Comparison of ENCODE assay signal across 1 cellular context in the genomic region with DNA sequence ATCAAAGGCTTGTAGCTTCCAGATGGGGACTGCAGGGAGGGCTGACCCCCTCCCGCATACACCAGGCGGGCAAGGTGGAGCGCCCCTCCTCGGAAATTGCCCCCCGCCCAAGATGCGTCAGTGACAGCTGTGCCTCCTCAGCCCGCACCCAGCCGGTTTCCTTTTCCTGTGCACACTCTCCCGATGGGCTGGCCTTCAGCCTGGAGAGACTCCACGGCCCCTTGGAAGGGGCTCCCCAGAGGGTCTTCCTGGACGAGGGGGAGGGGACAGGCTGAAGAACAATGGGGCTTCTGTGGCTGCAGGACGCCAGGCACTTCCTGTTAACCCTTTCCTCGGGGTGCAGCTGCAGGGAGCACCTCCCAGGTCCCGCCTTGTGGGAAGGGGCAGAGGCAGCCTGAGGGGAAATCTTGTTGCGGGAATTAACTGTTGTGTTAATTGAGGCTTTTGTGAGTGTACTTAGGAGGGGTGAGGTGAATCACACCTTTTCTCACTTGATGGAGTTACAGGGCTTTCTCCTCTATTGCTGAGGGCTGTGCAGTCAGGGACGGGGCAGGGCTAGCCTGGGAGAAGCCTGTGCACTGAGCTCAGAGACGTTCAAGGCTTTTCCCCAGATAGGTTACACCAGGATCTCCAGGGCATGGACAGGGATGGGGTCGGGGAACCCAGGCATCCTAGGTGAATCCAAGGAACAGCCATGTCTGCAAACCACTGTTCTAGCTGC.
TF ChIP-seq lines count a peak whose summit lies in the region.

No MANE protein-coding gene starts in this region.

TF ChIP-seq in HepG2, 621 proteins besides CTCF, POLR2A, EP300 and RAD21 (continued from another document and continues in another):
- TF ChIP-seq, protein P1, sequence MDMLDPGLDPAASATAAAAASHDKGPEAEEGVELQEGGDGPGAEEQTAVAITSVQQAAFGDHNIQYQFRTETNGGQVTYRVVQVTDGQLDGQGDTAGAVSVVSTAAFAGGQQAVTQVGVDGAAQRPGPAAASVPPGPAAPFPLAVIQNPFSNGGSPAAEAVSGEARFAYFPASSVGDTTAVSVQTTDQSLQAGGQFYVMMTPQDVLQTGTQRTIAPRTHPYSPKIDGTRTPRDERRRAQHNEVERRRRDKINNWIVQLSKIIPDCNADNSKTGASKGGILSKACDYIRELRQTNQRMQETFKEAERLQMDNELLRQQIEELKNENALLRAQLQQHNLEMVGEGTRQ (IDR thresholded peaks at IDR 0.05; ENCODE audit: low read depth, low read length) = no peak
- TF ChIP-seq, protein P1 (CRISPR knock-in tag; IDR thresholded peaks at IDR 0.05; ENCODE audit: borderline replicate concordance) = no peak; the same call in 1 of the 2 replicates
- TF ChIP-seq AHR (CRISPR knock-in tag; IDR thresholded peaks at IDR 0.05) (no peak), NR2F1 (CRISPR knock-in tag; IDR thresholded peaks at IDR 0.05) (no peak), MAFG (CRISPR knock-in tag; IDR thresholded peaks at IDR 0.05) (no peak), ELF1 (CRISPR knock-in tag; IDR thresholded peaks at IDR 0.05) (peak; percentile 99), IKZF1 (IDR thresholded peaks at IDR 0.05) (no peak), ZNF136 (CRISPR knock-in tag; IDR thresholded peaks at IDR 0.05; ENCODE audit: low read depth) (no peak), ONECUT2 (CRISPR knock-in tag; IDR thresholded peaks at IDR 0.05) (no peak), KLF9 (CRISPR knock-in tag; IDR thresholded peaks at IDR 0.05; ENCODE audit: low read depth) (no peak), ZNF30 (CRISPR knock-in tag; IDR thresholded peaks at IDR 0.05) (no peak), IRX3 (CRISPR knock-in tag; IDR thresholded peaks at IDR 0.05; ENCODE audit: borderline replicate concordance, low read depth) (no peak), MIXL1 (CRISPR knock-in tag; IDR thresholded peaks at IDR 0.05) (0 out of 2 replicates have a peak, but pooled peaks have one; percentile 27), ZSCAN31 (CRISPR knock-in tag; IDR thresholded peaks at IDR 0.05; ENCODE audit: low read depth) (no peak), PLRG1 (conservative IDR thresholded peaks at IDR 0.05) (no peak), CREB1 (IDR thresholded peaks at IDR 0.05) (no peak), CREB1 (CRISPR knock-in tag; IDR thresholded peaks at IDR 0.05) (no peak), NPAS2 (CRISPR knock-in tag; IDR thresholded peaks at IDR 0.05; ENCODE audit: borderline replicate concordance) (no peak), ZSCAN25 (CRISPR knock-in tag; IDR thresholded peaks at IDR 0.05) (peak; percentile 34; the same call in 1 of the 2 replicates), HOXA3 (CRISPR knock-in tag; IDR thresholded peaks at IDR 0.05) (peak; percentile 90), ZNF678 (CRISPR knock-in tag; IDR thresholded peaks at IDR 0.05) (no peak), ZKSCAN5 (CRISPR knock-in tag; IDR thresholded peaks at IDR 0.05) (no peak), ZNF564 (CRISPR knock-in tag; IDR thresholded peaks at IDR 0.05) (peak; percentile 63; the same call in 1 of the 2 replicates), SIX4 (CRISPR knock-in tag; IDR thresholded peaks at IDR 0.05) (peak; percentile 11; the same call in 1 of the 2 replicates), ZNF12 (CRISPR knock-in tag; IDR thresholded peaks at IDR 0.05) (no peak), DR1 (CRISPR knock-in tag; IDR thresholded peaks at IDR 0.05) (no peak), ZNF605 (CRISPR knock-in tag; IDR thresholded peaks at IDR 0.05) (no peak; the same call in 1 of the 2 replicates), ZNF891 (CRISPR knock-in tag; IDR thresholded peaks at IDR 0.05) (peak; percentile 91), ZNF441 (CRISPR knock-in tag; IDR thresholded peaks at IDR 0.05; ENCODE audit: borderline replicate concordance) (no peak), HNF4A (CRISPR knock-in tag; IDR thresholded peaks at IDR 0.05) (peak; percentile 62; the same call in 1 of the 2 replicates)
- TF ChIP-seq, protein P2, sequence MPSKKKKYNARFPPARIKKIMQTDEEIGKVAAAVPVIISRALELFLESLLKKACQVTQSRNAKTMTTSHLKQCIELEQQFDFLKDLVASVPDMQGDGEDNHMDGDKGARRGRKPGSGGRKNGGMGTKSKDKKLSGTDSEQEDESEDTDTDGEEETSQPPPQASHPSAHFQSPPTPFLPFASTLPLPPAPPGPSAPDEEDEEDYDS (CRISPR knock-in tag; IDR thresholded peaks at IDR 0.05) = peak; percentile 82
- TF ChIP-seq, protein P3, sequence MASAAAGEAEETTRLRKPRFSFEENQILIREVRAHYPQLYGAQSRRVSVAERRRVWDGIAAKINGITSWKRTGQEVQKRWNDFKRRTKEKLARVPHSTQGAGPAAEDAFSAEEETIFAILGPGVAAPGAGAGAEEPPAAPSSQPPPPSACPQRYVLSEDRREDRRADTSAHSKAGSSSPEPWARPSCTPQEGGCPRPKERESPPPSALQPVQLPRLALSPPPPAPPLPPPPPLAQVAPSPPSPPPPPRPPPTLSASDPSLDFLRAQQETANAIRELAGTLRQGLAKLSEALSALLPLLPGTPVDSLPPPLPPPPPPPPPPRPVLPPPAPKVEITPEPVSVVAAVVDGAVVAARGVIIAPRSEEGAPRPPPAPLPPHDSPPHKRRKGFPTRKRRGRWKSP (CRISPR knock-in tag; IDR thresholded peaks at IDR 0.05) = no peak
- TF ChIP-seq, protein P4, sequence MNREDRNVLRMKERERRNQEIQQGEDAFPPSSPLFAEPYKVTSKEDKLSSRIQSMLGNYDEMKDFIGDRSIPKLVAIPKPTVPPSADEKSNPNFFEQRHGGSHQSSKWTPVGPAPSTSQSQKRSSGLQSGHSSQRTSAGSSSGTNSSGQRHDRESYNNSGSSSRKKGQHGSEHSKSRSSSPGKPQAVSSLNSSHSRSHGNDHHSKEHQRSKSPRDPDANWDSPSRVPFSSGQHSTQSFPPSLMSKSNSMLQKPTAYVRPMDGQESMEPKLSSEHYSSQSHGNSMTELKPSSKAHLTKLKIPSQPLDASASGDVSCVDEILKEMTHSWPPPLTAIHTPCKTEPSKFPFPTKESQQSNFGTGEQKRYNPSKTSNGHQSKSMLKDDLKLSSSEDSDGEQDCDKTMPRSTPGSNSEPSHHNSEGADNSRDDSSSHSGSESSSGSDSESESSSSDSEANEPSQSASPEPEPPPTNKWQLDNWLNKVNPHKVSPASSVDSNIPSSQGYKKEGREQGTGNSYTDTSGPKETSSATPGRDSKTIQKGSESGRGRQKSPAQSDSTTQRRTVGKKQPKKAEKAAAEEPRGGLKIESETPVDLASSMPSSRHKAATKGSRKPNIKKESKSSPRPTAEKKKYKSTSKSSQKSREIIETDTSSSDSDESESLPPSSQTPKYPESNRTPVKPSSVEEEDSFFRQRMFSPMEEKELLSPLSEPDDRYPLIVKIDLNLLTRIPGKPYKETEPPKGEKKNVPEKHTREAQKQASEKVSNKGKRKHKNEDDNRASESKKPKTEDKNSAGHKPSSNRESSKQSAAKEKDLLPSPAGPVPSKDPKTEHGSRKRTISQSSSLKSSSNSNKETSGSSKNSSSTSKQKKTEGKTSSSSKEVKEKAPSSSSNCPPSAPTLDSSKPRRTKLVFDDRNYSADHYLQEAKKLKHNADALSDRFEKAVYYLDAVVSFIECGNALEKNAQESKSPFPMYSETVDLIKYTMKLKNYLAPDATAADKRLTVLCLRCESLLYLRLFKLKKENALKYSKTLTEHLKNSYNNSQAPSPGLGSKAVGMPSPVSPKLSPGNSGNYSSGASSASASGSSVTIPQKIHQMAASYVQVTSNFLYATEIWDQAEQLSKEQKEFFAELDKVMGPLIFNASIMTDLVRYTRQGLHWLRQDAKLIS (CRISPR knock-in tag; IDR thresholded peaks at IDR 0.05) = no peak
- TF ChIP-seq, protein P5, sequence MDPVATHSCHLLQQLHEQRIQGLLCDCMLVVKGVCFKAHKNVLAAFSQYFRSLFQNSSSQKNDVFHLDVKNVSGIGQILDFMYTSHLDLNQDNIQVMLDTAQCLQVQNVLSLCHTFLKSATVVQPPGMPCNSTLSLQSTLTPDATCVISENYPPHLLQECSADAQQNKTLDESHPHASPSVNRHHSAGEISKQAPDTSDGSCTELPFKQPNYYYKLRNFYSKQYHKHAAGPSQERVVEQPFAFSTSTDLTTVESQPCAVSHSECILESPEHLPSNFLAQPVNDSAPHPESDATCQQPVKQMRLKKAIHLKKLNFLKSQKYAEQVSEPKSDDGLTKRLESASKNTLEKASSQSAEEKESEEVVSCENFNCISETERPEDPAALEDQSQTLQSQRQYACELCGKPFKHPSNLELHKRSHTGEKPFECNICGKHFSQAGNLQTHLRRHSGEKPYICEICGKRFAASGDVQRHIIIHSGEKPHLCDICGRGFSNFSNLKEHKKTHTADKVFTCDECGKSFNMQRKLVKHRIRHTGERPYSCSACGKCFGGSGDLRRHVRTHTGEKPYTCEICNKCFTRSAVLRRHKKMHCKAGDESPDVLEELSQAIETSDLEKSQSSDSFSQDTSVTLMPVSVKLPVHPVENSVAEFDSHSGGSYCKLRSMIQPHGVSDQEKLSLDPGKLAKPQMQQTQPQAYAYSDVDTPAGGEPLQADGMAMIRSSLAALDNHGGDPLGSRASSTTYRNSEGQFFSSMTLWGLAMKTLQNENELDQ (CRISPR knock-in tag; IDR thresholded peaks at IDR 0.05; ENCODE audit: borderline replicate concordance) = no peak
- TF ChIP-seq, protein P6, sequence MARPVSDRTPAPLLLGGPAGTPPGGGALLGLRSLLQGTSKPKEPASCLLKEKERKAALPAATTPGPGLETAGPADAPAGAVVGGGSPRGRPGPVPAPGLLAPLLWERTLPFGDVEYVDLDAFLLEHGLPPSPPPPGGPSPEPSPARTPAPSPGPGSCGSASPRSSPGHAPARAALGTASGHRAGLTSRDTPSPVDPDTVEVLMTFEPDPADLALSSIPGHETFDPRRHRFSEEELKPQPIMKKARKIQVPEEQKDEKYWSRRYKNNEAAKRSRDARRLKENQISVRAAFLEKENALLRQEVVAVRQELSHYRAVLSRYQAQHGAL (CRISPR knock-in tag; IDR thresholded peaks at IDR 0.05; ENCODE audit: not compliant biosample characterization) = no peak
- TF ChIP-seq, protein P7, sequence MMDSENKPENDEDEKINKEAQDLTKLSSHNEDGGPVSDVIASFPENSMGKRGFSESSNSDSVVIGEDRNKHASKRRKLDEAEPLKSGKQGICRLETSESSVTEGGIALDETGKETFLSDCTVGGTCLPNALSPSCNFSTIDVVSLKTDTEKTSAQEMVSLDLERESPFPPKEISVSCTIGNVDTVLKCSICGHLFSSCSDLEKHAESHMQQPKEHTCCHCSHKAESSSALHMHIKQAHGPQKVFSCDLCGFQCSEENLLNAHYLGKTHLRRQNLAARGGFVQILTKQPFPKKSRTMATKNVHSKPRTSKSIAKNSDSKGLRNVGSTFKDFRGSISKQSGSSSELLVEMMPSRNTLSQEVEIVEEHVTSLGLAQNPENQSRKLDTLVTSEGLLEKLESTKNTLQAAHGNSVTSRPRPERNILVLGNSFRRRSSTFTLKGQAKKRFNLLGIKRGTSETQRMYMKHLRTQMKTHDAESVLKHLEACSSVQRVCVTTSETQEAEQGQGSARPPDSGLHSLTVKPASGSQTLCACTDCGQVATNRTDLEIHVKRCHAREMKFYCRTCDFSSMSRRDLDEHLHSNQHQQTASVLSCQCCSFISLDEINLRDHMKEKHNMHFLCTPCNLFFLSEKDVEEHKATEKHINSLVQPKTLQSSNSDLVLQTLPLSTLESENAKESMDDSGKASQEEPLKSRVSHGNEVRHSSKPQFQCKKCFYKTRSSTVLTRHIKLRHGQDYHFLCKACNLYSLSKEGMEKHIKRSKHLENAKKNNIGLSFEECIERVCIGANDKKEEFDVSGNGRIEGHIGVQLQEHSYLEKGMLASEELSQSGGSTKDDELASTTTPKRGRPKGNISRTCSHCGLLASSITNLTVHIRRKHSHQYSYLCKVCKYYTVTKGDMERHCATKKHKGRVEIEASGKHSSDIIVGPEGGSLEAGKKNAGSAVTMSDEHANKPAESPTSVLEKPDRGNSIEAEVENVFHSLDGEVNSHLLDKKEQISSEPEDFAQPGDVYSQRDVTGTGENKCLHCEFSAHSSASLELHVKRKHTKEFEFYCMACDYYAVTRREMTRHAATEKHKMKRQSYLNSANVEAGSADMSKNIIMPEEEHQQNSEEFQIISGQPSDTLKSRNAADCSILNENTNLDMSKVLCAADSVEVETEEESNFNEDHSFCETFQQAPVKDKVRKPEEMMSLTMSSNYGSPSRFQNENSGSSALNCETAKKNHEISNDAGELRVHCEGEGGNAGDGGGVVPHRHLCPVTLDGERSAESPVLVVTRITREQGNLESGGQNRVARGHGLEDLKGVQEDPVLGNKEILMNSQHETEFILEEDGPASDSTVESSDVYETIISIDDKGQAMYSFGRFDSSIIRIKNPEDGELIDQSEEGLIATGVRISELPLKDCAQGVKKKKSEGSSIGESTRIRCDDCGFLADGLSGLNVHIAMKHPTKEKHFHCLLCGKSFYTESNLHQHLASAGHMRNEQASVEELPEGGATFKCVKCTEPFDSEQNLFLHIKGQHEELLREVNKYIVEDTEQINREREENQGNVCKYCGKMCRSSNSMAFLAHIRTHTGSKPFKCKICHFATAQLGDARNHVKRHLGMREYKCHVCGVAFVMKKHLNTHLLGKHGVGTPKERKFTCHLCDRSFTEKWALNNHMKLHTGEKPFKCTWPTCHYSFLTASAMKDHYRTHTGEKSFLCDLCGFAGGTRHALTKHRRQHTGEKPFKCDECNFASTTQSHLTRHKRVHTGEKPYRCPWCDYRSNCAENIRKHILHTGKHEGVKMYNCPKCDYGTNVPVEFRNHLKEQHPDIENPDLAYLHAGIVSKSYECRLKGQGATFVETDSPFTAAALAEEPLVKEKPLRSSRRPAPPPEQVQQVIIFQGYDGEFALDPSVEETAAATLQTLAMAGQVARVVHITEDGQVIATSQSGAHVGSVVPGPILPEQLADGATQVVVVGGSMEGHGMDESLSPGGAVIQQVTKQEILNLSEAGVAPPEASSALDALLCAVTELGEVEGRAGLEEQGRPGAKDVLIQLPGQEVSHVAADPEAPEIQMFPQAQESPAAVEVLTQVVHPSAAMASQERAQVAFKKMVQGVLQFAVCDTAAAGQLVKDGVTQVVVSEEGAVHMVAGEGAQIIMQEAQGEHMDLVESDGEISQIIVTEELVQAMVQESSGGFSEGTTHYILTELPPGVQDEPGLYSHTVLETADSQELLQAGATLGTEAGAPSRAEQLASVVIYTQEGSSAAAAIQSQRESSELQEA (CRISPR knock-in tag; IDR thresholded peaks at IDR 0.05; ENCODE audit: not compliant biosample characterization) = no peak
